ENCODE assay signal across 11 cellular contexts in the genomic region with DNA sequence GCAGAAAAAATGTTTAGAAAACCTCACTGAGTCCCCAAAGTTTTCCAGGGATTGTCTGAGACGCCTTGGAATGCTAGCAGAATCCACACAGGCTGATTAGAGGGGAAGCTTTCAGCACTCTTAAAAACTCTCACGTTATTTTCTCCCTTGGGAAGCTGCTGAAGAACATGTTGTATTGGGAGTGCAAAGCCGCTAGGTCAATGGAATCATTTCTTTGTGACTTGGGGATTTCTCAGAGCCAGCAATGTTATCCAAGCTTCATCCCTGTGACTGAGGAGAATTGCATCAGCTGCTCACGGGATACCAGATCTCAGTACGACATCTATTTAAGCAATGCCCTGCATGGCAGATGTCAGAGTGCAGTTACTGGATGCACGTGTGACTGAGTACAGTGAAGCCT.
DNase-seq lines count a peak whose midpoint lies in the region; ATAC-seq and TF ChIP-seq lines count a peak whose summit lies in the region.
"Had no signal": no experiment of that assay in that cellular context is flagged by ENCODE, and none has a peak within 500 bp of the region (broad histone marks: within the 10 kb centered on the region; RNA-seq: fewer than 3 reads in every experiment).

No MANE protein-coding gene starts in this region.

- H3K4me3 ChIP-seq in IMR-90 (ENCODE audit: insufficient read depth, low read depth, low read length) (no peak overlapping the region), choroid plexus epithelial cell (ENCODE audit: low read depth, low read length) (no peak overlapping the region), skeletal muscle cell (ENCODE audit: low read depth, low read length) (no peak overlapping the region)
- H3K4me3 ChIP-seq: dorsolateral prefrontal cortex had no signal

- no peak overlapping the region for H3K23ac ChIP-seq in IMR-90 (ENCODE audit: low read depth, low read length)

- no peak overlapping the region for H2AK9ac ChIP-seq in IMR-90 (replicated peaks; ENCODE audit: low read depth, low read length, poor library complexity)

- H4K8ac ChIP-seq in IMR-90 (ENCODE audit: low read depth in 2 of 2, low read length in 2 of 2): no peak overlapping the region

- H2BK5ac ChIP-seq in IMR-90 (ENCODE audit: low read depth, low read length, poor library complexity, severe bottlenecking): no peak overlapping the region

- no peaks in the 10 kb centered on the region for H3K79me1 ChIP-seq in IMR-90 (ENCODE audit: low read depth in 1 of 2, low read length in 2 of 2)

- H3K27me3 ChIP-seq in IMR-90 (ENCODE audit: control insufficient read depth, insufficient read depth, low read length): no peaks in the 10 kb centered on the region
- H3K27me3 ChIP-seq: dorsolateral prefrontal cortex had no signal

- H4K5ac ChIP-seq in IMR-90 (ENCODE audit: low read depth, low read length): no peak overlapping the region

- no peak overlapping the region for H2AFZ ChIP-seq in IMR-90 (replicated peaks; ENCODE audit: low read length, poor library complexity)

- peaks cover 3% of the 10 kb centered on the region; the same call in 1 of the 2 replicates for H3K4me1 ChIP-seq in IMR-90 (ENCODE audit: control insufficient read depth, insufficient read depth, low read length)

- intact Hi-C loops in IMR-90 (cut with micrococcal nuclease): no loop called here
- intact Hi-C loops in posterior vena cava (cut with DNase I): no loop called here

- WGBS in IMR-90 (ENCODE audit: extremely low coverage in 2 of 2, insufficient read length in 1 of 2), 2 experiments: 44% methylated on average over 1 of the region's 6 CpGs; no CpG with 5 or more reads in 1 of the 2 experiments

- no peaks in the 10 kb centered on the region for H3K9me3 ChIP-seq in IMR-90 (ENCODE audit: control insufficient read depth, insufficient read depth, low read length)

- H4K20me1 ChIP-seq in IMR-90 (ENCODE audit: insufficient read depth, low read length): no peaks in the 10 kb centered on the region

- TF ChIP-seq CTCF in IMR-90 (conservative IDR thresholded peaks at IDR 0.05; ENCODE audit: low read depth, low read length) (no peak), choroid plexus epithelial cell (conservative IDR thresholded peaks at IDR 0.05; ENCODE audit: low read depth, low read length) (no peak)

- H3K4ac ChIP-seq in IMR-90 (ENCODE audit: low read depth, low read length): no peak overlapping the region

- POLR2A ChIA-PET in IMR-90 (lab: Charles Lee; ENCODE audit: unreplicated experiment): no interaction called here

- H2BK20ac ChIP-seq in IMR-90 (ENCODE audit: low read depth, low read length): no peak overlapping the region

- no peak overlapping the region for H3K14ac ChIP-seq in IMR-90 (replicated peaks; ENCODE audit: low read depth, low read length)

- no peak overlapping the region for H2BK120ac ChIP-seq in IMR-90 (ENCODE audit: low read depth, low read length)

- no peaks in the 10 kb centered on the region for H3K36me3 ChIP-seq in IMR-90 (ENCODE audit: control insufficient read depth, insufficient read depth, low read length)

- H3K56ac ChIP-seq in IMR-90 (ENCODE audit: extremely low read depth, insufficient read depth, low read length): no peak overlapping the region

- CTCF ChIA-PET in IMR-90 (lab: Yijun Ruan, JAX): no interaction called here

- in situ Hi-C loops in IMR-90 (cut with MboI; ENCODE audit: low sequenced_read_pairs): no loop called here

- no peak overlapping the region for H3K4me2 ChIP-seq in IMR-90 (ENCODE audit: low read depth, low read length)

- H2BK15ac ChIP-seq in IMR-90 (ENCODE audit: low read depth, low read length): no peak overlapping the region

- dilution Hi-C loops in IMR-90 (cut with HindIII; ENCODE audit: low sequenced_read_pairs, unreplicated experiment): no loop called here

- peak; percentile 25 for DNase-seq in IMR-90
- DNase-seq in choroid plexus epithelial cell (ENCODE audit: low read depth): peak; percentile 84
- peak; percentile 31 for DNase-seq in hepatic stellate cell (ENCODE audit: low spot score)
- DNase-seq in skeletal muscle cell (ENCODE audit: low read depth): peak; percentile 99
- no peak for DNase-seq in NCI-H510A (lab: John Stamatoyannopoulos, UW)
- DNase-seq in posterior vena cava (ENCODE audit: low spot score): no peak
- DNase-seq: dorsolateral prefrontal cortex, RPMI8226 had no signal

- H3K27ac ChIP-seq in IMR-90 (ENCODE audit: insufficient read depth, low read length): no peak overlapping the region
- H3K27ac ChIP-seq: dorsolateral prefrontal cortex had no signal

- no peak for ATAC-seq in IMR-90 (ENCODE audit: low read depth)
- ATAC-seq in GM21515 (IDR thresholded peaks at IDR 0.05; ENCODE audit: unreplicated experiment): no peak
- no peak for ATAC-seq in HG02763 (IDR thresholded peaks at IDR 0.05; ENCODE audit: unreplicated experiment)
- ATAC-seq: activated CD4-positive, CD25-positive, alpha-beta regulatory T cell treated with anti-CD3 and anti-CD28 coated beads, Interleukin-2, amount 50 U/mL, for 24 hours had no signal

- BruUV-seq in IMR-90 (replicated peaks; lab: Mats Ljungman, UMichigan): no TSS peak

- no peak overlapping the region for H4K91ac ChIP-seq in IMR-90 (ENCODE audit: insufficient read depth, low read depth, low read length)

- no peak overlapping the region for H2AK5ac ChIP-seq in IMR-90 (ENCODE audit: low read depth, low read length)

- no peak overlapping the region for H3K9ac ChIP-seq in IMR-90 (ENCODE audit: low read depth, low read length)

- no peaks in the 10 kb centered on the region for H3K9me1 ChIP-seq in IMR-90 (ENCODE audit: insufficient read depth, low read length)

- no peak for TF ChIP-seq RAD21 in IMR-90 (IDR thresholded peaks at IDR 0.05; ENCODE audit: low read length)

- no peak overlapping the region for H3K18ac ChIP-seq in IMR-90 (ENCODE audit: low read depth, low read length)

- no peak for TF ChIP-seq POLR2A in IMR-90 (IDR thresholded peaks at IDR 0.05; ENCODE audit: low read depth, low read length)

TF ChIP-seq in IMR-90, 13 proteins besides CTCF, POLR2A, EP300 and RAD21:
- TF ChIP-seq, protein P1, sequence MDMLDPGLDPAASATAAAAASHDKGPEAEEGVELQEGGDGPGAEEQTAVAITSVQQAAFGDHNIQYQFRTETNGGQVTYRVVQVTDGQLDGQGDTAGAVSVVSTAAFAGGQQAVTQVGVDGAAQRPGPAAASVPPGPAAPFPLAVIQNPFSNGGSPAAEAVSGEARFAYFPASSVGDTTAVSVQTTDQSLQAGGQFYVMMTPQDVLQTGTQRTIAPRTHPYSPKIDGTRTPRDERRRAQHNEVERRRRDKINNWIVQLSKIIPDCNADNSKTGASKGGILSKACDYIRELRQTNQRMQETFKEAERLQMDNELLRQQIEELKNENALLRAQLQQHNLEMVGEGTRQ (IDR thresholded peaks at IDR 0.05; ENCODE audit: low read depth, low read length): no peak
- no peak for TF ChIP-seq MXI1 (IDR thresholded peaks at IDR 0.05; ENCODE audit: borderline replicate concordance, low read depth, low read length)

Comparison
In these comparisons a context has a peak if more than half of its experiments do, and no peak if none do; other contexts are left out.
1. DNase-seq: peak in IMR-90 (single experiment), choroid plexus epithelial cell (single experiment), hepatic stellate cell (single experiment) and skeletal muscle cell (single experiment); none in NCI-H510A (single experiment) and posterior vena cava (single experiment).